9 cellular contexts compared by ENCODE assay signal in genomic region chr10:59234814-59235429, GRCh38. TPM values are rescaled to one million over a fixed set of nuclear protein-coding genes. Genes with fewer than 3 reads are reported as not detected.
DNase-seq lines count a peak whose midpoint lies in the region; ATAC-seq and TF ChIP-seq lines count a peak whose summit lies in the region.
"Had no signal": no experiment of that assay in that cellular context is flagged by ENCODE, and none has a peak within 500 bp of the region (broad histone marks: within the 10 kb centered on the region; RNA-seq: fewer than 3 reads in every experiment).

No MANE protein-coding gene starts in this region.

- H3K27ac ChIP-seq in DOHH2 (ENCODE audit: low read depth, low read length): no peak overlapping the region
- H3K27ac ChIP-seq in WERI-Rb-1: no peak overlapping the region

- ATAC-seq in GM21737 (IDR thresholded peaks at IDR 0.05; ENCODE audit: unreplicated experiment): no peak
- no peak for ATAC-seq in GM21529 (IDR thresholded peaks at IDR 0.05; ENCODE audit: unreplicated experiment)

- no peaks in the 10 kb centered on the region for H3K9me2 ChIP-seq in DOHH2 (replicated peaks; ENCODE audit: control insufficient read depth, low read length)

- H3K9me3 ChIP-seq in DOHH2 (ENCODE audit: control insufficient read depth, insufficient read depth, low read length) (peaks cover 4% of the 10 kb centered on the region; the same call in 1 of the 2 replicates), WERI-Rb-1 (ENCODE audit: severe bottlenecking) (no peaks in the 10 kb centered on the region)

- no peak for TF ChIP-seq EP300 in Ishikawa (IDR thresholded peaks at IDR 0.05; ENCODE audit: borderline replicate concordance)

- H3F3A ChIP-seq in DOHH2 (ENCODE audit: control insufficient read depth, insufficient read depth): no peaks in the 10 kb centered on the region

- peak; percentile 58 for TF ChIP-seq RAD21 in Ishikawa (IDR thresholded peaks at IDR 0.05; ENCODE audit: low read depth)

- H3K4me1 ChIP-seq in DOHH2 (ENCODE audit: control insufficient read depth, low read length): peaks cover 8% of the 10 kb centered on the region

- no peak overlapping the region for H3K4me2 ChIP-seq in DOHH2 (ENCODE audit: low read length)

- H4K20me1 ChIP-seq in DOHH2 (ENCODE audit: control insufficient read depth, insufficient read depth, low read depth, low read length): no peaks in the 10 kb centered on the region

- no peak overlapping the region for H3K4me3 ChIP-seq in DOHH2 (ENCODE audit: low read length)
- no peak overlapping the region for H3K4me3 ChIP-seq in WERI-Rb-1 (ENCODE audit: low read depth, low read length)

- H3K79me2 ChIP-seq in DOHH2 (ENCODE audit: control insufficient read depth, low read length): no peaks in the 10 kb centered on the region

- no peak for DNase-seq in WERI-Rb-1
- DNase-seq in kidney tubule cell (ENCODE audit: low spot score): peak; percentile 40
- no peak for DNase-seq in activated CD8-positive, alpha-beta memory T cell treated with anti-CD3 and anti-CD28 coated beads, Interleukin-2, amount 50 U/mL, for 48 hours
- DNase-seq in occipital lobe (lab: John Stamatoyannopoulos, UW): no peak

- H3K27me3 ChIP-seq in DOHH2 (ENCODE audit: control insufficient read depth, low read length) (no peaks in the 10 kb centered on the region), WERI-Rb-1 (ENCODE audit: insufficient read depth, low read depth, severe bottlenecking) (no peaks in the 10 kb centered on the region)

- peak; percentile 64 for TF ChIP-seq CTCF in DOHH2 (IDR thresholded peaks at IDR 0.05; ENCODE audit: low read depth, low read length, poor library complexity, severe bottlenecking)
- peak; percentile 43; the same call in 1 of the 2 replicates for TF ChIP-seq CTCF in WERI-Rb-1 (IDR thresholded peaks at IDR 0.05; ENCODE audit: low read depth, low read length)

- H3K36me3 ChIP-seq in DOHH2 (ENCODE audit: control insufficient read depth, low read length): no peaks in the 10 kb centered on the region
- H3K36me3 ChIP-seq in WERI-Rb-1: peaks cover 27% of the 10 kb centered on the region

TF ChIP-seq in Ishikawa, 13 proteins besides CTCF, POLR2A, EP300 and RAD21:
- peak; percentile 80 for TF ChIP-seq YY1 (IDR thresholded peaks at IDR 0.05; ENCODE audit: low read depth)
- TF ChIP-seq FOXM1 (IDR thresholded peaks at IDR 0.05; ENCODE audit: borderline replicate concordance, low read depth): no peak
- TF ChIP-seq, protein P1, sequence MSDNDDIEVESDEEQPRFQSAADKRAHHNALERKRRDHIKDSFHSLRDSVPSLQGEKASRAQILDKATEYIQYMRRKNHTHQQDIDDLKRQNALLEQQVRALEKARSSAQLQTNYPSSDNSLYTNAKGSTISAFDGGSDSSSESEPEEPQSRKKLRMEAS (IDR thresholded peaks at IDR 0.05): no peak
- TF ChIP-seq NFIC (IDR thresholded peaks at IDR 0.05): no peak

RNA-seq across cellular contexts. Expression of gene PHYHIPL, which starts 58.5 kb away (rescaled TPM):
- total RNA-seq in occipital lobe: 42.4 TPM
- total RNA-seq: T-helper 2 cell treated with Interferon-gamma antibody and Interleukin-4, amounts not matched to agents 100 ng/mL and 5 ng/mL, for 36 hours had no signal
